In genomic region chr9:9003184-9003583, GRCh38 we compare ENCODE assay signal across 1 cellular context.
TF ChIP-seq lines count a peak whose summit lies in the region.

No MANE protein-coding gene starts in this region.

TF ChIP-seq in SK-N-SH treated with all-trans-retinoic acid at 6 μM for 48 hours, 23 proteins besides CTCF, POLR2A, EP300 and RAD21 (continued from another document):
- TF ChIP-seq, protein P1, sequence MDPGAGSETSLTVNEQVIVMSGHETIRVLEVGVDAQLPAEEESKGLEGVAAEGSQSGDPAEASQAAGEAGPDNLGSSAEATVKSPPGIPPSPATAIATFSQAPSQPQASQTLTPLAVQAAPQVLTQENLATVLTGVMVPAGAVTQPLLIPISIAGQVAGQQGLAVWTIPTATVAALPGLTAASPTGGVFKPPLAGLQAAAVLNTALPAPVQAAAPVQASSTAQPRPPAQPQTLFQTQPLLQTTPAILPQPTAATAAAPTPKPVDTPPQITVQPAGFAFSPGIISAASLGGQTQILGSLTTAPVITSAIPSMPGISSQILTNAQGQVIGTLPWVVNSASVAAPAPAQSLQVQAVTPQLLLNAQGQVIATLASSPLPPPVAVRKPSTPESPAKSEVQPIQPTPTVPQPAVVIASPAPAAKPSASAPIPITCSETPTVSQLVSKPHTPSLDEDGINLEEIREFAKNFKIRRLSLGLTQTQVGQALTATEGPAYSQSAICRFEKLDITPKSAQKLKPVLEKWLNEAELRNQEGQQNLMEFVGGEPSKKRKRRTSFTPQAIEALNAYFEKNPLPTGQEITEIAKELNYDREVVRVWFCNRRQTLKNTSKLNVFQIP (CRISPR knock-in tag; IDR thresholded peaks at IDR 0.05; ENCODE audit: borderline replicate concordance, low read depth) = no peak
- TF ChIP-seq CSDC2 (CRISPR knock-in tag; IDR thresholded peaks at IDR 0.05) (no peak), OSR1 (CRISPR knock-in tag; IDR thresholded peaks at IDR 0.05) (no peak), ARNTL (CRISPR knock-in tag; IDR thresholded peaks at IDR 0.05; ENCODE audit: borderline replicate concordance, low read depth) (no peak), ZNF8 (CRISPR knock-in tag; IDR thresholded peaks at IDR 0.05) (no peak), ZFP30 (CRISPR knock-in tag; IDR thresholded peaks at IDR 0.05) (no peak), ZNF565 (CRISPR knock-in tag; conservative IDR thresholded peaks at IDR 0.05; ENCODE audit: low read depth) (no peak)
- TF ChIP-seq, protein P2, sequence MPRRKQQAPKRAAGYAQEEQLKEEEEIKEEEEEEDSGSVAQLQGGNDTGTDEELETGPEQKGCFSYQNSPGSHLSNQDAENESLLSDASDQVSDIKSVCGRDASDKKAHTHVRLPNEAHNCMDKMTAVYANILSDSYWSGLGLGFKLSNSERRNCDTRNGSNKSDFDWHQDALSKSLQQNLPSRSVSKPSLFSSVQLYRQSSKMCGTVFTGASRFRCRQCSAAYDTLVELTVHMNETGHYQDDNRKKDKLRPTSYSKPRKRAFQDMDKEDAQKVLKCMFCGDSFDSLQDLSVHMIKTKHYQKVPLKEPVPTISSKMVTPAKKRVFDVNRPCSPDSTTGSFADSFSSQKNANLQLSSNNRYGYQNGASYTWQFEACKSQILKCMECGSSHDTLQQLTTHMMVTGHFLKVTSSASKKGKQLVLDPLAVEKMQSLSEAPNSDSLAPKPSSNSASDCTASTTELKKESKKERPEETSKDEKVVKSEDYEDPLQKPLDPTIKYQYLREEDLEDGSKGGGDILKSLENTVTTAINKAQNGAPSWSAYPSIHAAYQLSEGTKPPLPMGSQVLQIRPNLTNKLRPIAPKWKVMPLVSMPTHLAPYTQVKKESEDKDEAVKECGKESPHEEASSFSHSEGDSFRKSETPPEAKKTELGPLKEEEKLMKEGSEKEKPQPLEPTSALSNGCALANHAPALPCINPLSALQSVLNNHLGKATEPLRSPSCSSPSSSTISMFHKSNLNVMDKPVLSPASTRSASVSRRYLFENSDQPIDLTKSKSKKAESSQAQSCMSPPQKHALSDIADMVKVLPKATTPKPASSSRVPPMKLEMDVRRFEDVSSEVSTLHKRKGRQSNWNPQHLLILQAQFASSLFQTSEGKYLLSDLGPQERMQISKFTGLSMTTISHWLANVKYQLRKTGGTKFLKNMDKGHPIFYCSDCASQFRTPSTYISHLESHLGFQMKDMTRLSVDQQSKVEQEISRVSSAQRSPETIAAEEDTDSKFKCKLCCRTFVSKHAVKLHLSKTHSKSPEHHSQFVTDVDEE (CRISPR knock-in tag; IDR thresholded peaks at IDR 0.05) = no peak
